ENCODE assay signal across 11 cellular contexts in genomic region chr21:36126166-36126565, GRCh38. TPM values are rescaled to one million over a fixed set of nuclear protein-coding genes. Genes with fewer than 3 reads are reported as not detected.
DNase-seq lines count a peak whose midpoint lies in the region; ATAC-seq and TF ChIP-seq lines count a peak whose summit lies in the region.
"Had no signal": no experiment of that assay in that cellular context is flagged by ENCODE, and none has a peak within 500 bp of the region (broad histone marks: within the 10 kb centered on the region; RNA-seq: fewer than 3 reads in every experiment).

No MANE protein-coding gene starts in this region.

- no peaks in the 10 kb centered on the region for H3K27me3 ChIP-seq in GM23248 (replicated peaks; ENCODE audit: insufficient read depth)
- no peaks in the 10 kb centered on the region for H3K27me3 ChIP-seq in OCI-LY3 (ENCODE audit: low read depth, low read length)
- H3K27me3 ChIP-seq in esophagus (ENCODE audit: control insufficient read depth in 1 of 2, insufficient read depth in 2 of 2, low read length in 2 of 2): no peaks in the 10 kb centered on the region
- no peaks in the 10 kb centered on the region for H3K27me3 ChIP-seq in mucosa of stomach (ENCODE audit: control insufficient read depth, insufficient read depth, low read length)
- H3K27me3 ChIP-seq: right atrium auricular region had no signal

- H3K9me3 ChIP-seq in GM23248 (ENCODE audit: low read depth): no peaks in the 10 kb centered on the region
- no peaks in the 10 kb centered on the region for H3K9me3 ChIP-seq in OCI-LY3 (ENCODE audit: insufficient read depth, low read length)
- no peaks in the 10 kb centered on the region for H3K9me3 ChIP-seq in esophagus (ENCODE audit: control insufficient read depth in 2 of 2, insufficient read depth in 1 of 2, low read depth in 1 of 2, low read length in 1 of 2)
- no peaks in the 10 kb centered on the region for H3K9me3 ChIP-seq in mucosa of stomach (ENCODE audit: control insufficient read depth, low read length)
- H3K9me3 ChIP-seq: right atrium auricular region had no signal

- H3F3A ChIP-seq in GM23248 (ENCODE audit: insufficient read depth): peaks cover 7% of the 10 kb centered on the region; the same call in 1 of the 2 replicates

- no peaks in the 10 kb centered on the region for H3K9me2 ChIP-seq in GM23248 (ENCODE audit: insufficient read depth)

- H3K36me3 ChIP-seq in GM23248 (ENCODE audit: low read depth) (no peaks in the 10 kb centered on the region), OCI-LY3 (replicated peaks; ENCODE audit: low read depth, low read length) (no peaks in the 10 kb centered on the region), esophagus (ENCODE audit: control insufficient read depth in 2 of 2, insufficient read depth in 2 of 2, low read length in 1 of 2) (no peaks in the 10 kb centered on the region), mucosa of stomach (ENCODE audit: control insufficient read depth, insufficient read depth, low read length) (no peaks in the 10 kb centered on the region)
- H3K36me3 ChIP-seq: cardiac muscle cell, right atrium auricular region had no signal

- ATAC-seq in GM19324 (IDR thresholded peaks at IDR 0.05; ENCODE audit: low FRiP score, unreplicated experiment): no peak
- ATAC-seq in HG03469 (IDR thresholded peaks at IDR 0.05; ENCODE audit: unreplicated experiment): no peak
- ATAC-seq: Right ventricle myocardium inferior had no signal

- WGBS in GM23248 (ENCODE audit: low coverage in 1 of 2, low lambda C conversion rate in 2 of 2, missing lambda C conversion rate in 2 of 2), 2 experiments: 0% methylated on average over 1 of the region's 1 CpG
- WGBS in esophagus, 2 donors: 18 to 29% methylated on average over 1 of the region's 1 CpG

- TF ChIP-seq CTCF in OCI-LY3 (IDR thresholded peaks at IDR 0.05; ENCODE audit: low read depth, low read length): no peak

- no peak overlapping the region for H2AFZ ChIP-seq in GM23248
- 0 out of 2 replicates have a peak overlapping the region, but pooled peaks have one; percentile 61 for H2AFZ ChIP-seq in OCI-LY3 (ENCODE audit: low read depth, low read length)

- in situ Hi-C loops in GM23248 (cut with MboI): no loop called here

- no peaks in the 10 kb centered on the region for H3K4me1 ChIP-seq in GM23248 (ENCODE audit: insufficient read depth)
- peaks cover 16% of the 10 kb centered on the region for H3K4me1 ChIP-seq in OCI-LY3 (ENCODE audit: low read length)
- peaks cover 0 to 11% of the 10 kb centered on the region in 2 donors for H3K4me1 ChIP-seq in esophagus (ENCODE audit: control insufficient read depth in 2 of 2, insufficient read depth in 2 of 2, low read length in 1 of 2)
- H3K4me1 ChIP-seq in mucosa of stomach (ENCODE audit: control insufficient read depth, insufficient read depth, low read length): peaks cover 17% of the 10 kb centered on the region

- H3K4me3 ChIP-seq in GM23248: no peak overlapping the region
- no peak overlapping the region for H3K4me3 ChIP-seq in OCI-LY3 (ENCODE audit: low read length)
- no peak overlapping the region for H3K4me3 ChIP-seq in esophagus (ENCODE audit: low read depth in 1 of 2, low read length in 2 of 2)
- H3K4me3 ChIP-seq in mucosa of stomach (ENCODE audit: low read length): no peak overlapping the region
- H3K4me3 ChIP-seq: cardiac muscle cell, right atrium auricular region had no signal

- H3K4me2 ChIP-seq in GM23248 (ENCODE audit: unreplicated experiment) (no peak overlapping the region), OCI-LY3 (ENCODE audit: low read length) (peak overlapping the region; percentile 44)

- DNase-seq in GM23248 (peak; percentile 29), NCI-H2029 (lab: John Stamatoyannopoulos, UW) (no peak)
- DNase-seq in stimulated activated CD4-positive, alpha-beta T cell treated with anti-CD3 and anti-CD28 coated beads, Interleukin-4, amount 100 ng/mL, for 4 hours: no peak

- H3K9ac ChIP-seq in GM23248 (no peak overlapping the region), OCI-LY3 (ENCODE audit: low read length) (no peak overlapping the region), mucosa of stomach (ENCODE audit: low read length) (peak overlapping the region; percentile 22)

- H3K79me2 ChIP-seq in GM23248 (ENCODE audit: insufficient read depth) (no peaks in the 10 kb centered on the region), OCI-LY3 (ENCODE audit: low read length) (no peaks in the 10 kb centered on the region)

- H4K20me1 ChIP-seq in GM23248 (ENCODE audit: insufficient read depth) (no peaks in the 10 kb centered on the region), OCI-LY3 (ENCODE audit: insufficient read depth, low read length) (no peaks in the 10 kb centered on the region)

- H3K27ac ChIP-seq in GM23248 (no peak overlapping the region), OCI-LY3 (ENCODE audit: low read length) (no peak overlapping the region), esophagus (ENCODE audit: low read depth in 2 of 2, low read length in 1 of 2) (peak overlapping the region; percentile 94 to 98)
- H3K27ac ChIP-seq: cardiac muscle cell, right atrium auricular region had no signal

RNA-seq across cellular contexts. Expression of gene CBR3, which starts 8.7 kb away (rescaled TPM):
- 17.3 and 29.0 TPM in 2 replicates for total RNA-seq in GM23248 (2014; rRNA removed; shearing (Covaris generic))
- 28.1 and 28.3 TPM in 2 replicates for polyA plus RNA-seq in GM23248 (2016; fragmentation: Nextera tagmentation; extraction: Ambion mirVana)
- 10 to 100 TPM; 55.8 to 77.1 TPM for polyA plus RNA-seq in esophagus
- total RNA-seq: cardiac muscle cell had no signal
- polyA plus RNA-seq: cardiac muscle cell had no signal

RNA-seq across cellular contexts. Expression of gene DOP1B, which starts 30.5 kb away (rescaled TPM):
- total RNA-seq in GM23248 (2014; rRNA removed; shearing (Covaris generic)): 12.0 and 12.3 TPM in 2 replicates
- 5.4 and 6.0 TPM in 2 replicates for polyA plus RNA-seq in GM23248 (2016; fragmentation: Nextera tagmentation; extraction: Ambion mirVana)
- polyA plus RNA-seq in esophagus: 10 to 100 TPM in 1 of 2 donors, 1 to 10 TPM in 1; 9.2 to 13.2 TPM

RNA-seq across cellular contexts. Expression of gene CBR1, which starts 56.3 kb away (rescaled TPM):
- total RNA-seq in GM23248 (2014; rRNA removed; shearing (Covaris generic)): 179 and 205 TPM in 2 replicates
- polyA plus RNA-seq in GM23248 (2016; fragmentation: Nextera tagmentation; extraction: Ambion mirVana): 151 and 158 TPM in 2 replicates
- 100 to 1,000 TPM; 102 to 207 TPM for polyA plus RNA-seq in esophagus

Comparison
In these comparisons a context has a peak if more than half of its experiments do, and no peak if none do; other contexts are left out.
1. H3K27ac ChIP-seq: peak in esophagus (2 of 2); none in GM23248 (single experiment) and OCI-LY3 (single experiment).